Comparison of ENCODE assay signal across 11 cellular contexts in genomic region chr5:73218552-73219171, GRCh38. TPM values are rescaled to one million over a fixed set of nuclear protein-coding genes. Genes with fewer than 3 reads are reported as not detected.
A peak's percentile ranks its signal among the peaks of the same experiment; 100 is the strongest.
DNase-seq lines count a peak whose midpoint lies in the region; ATAC-seq and TF ChIP-seq lines count a peak whose summit lies in the region.
"Had no signal": no experiment of that assay in that cellular context is flagged by ENCODE, and none has a peak within 500 bp of the region (broad histone marks: within the 10 kb centered on the region; RNA-seq: fewer than 3 reads in every experiment).

No MANE protein-coding gene starts in this region.

- H3K36me3 ChIP-seq in ACC112 (ENCODE audit: insufficient read depth, low read length) (no peaks in the 10 kb centered on the region), GM23338 (ENCODE audit: insufficient read depth) (no peaks in the 10 kb centered on the region)

- H3K4me2 ChIP-seq in GM23338, result no peak overlapping the region

- 0 out of 2 replicates have a peak, but pooled peaks cover 6% of the 10 kb centered on the region for H3F3A ChIP-seq in GM23338 (replicated peaks; ENCODE audit: low read depth)

- H3K27me3 Mint-ChIP-seq in GM23338 (ENCODE audit: insufficient read depth, low read depth, poor library complexity), result peaks cover 57% of the 10 kb centered on the region
- peaks cover 35 to 67% of the 10 kb centered on the region in 2 donors for H3K27me3 Mint-ChIP-seq in natural killer cell treated with Interleukin-12 subunit alpha and Interleukin-12 subunit beta and Interleukin-15 and Interleukin-18, amount 100 ng/mL, for 72 hours

- H3K27ac Mint-ChIP-seq in GM23338, result no peak overlapping the region
- no peak overlapping the region for H3K27ac Mint-ChIP-seq in natural killer cell treated with Interleukin-12 subunit alpha and Interleukin-12 subunit beta and Interleukin-15 and Interleukin-18, amount 100 ng/mL, for 72 hours
- H3K27ac Mint-ChIP-seq: activated CD8-positive, alpha-beta T cell treated with anti-CD3 and anti-CD28 coated beads, Interleukin-2, amount 10 ng/mL, durations not matched to agents 7 days and 5 days; stimulated activated memory B cell treated with anti-CD40 and anti-IgM and Interleukin-4, amounts not matched to agents 10 μg/mL and 1 μg/mL and 100 μg/mL, for 72 hours had no signal

- no peaks in the 10 kb centered on the region for H3K36me3 Mint-ChIP-seq in GM23338 (ENCODE audit: low read depth)
- H3K36me3 Mint-ChIP-seq in natural killer cell treated with Interleukin-12 subunit alpha and Interleukin-12 subunit beta and Interleukin-15 and Interleukin-18, amount 100 ng/mL, for 72 hours, result no peaks in the 10 kb centered on the region
- H3K36me3 Mint-ChIP-seq: stimulated activated memory B cell treated with anti-CD40 and anti-IgM and Interleukin-4, amounts not matched to agents 10 μg/mL and 1 μg/mL and 100 μg/mL, for 72 hours had no signal

- H3K9me2 ChIP-seq in GM23338 (ENCODE audit: insufficient read depth), result no peaks in the 10 kb centered on the region

- no peak overlapping the region for H3K4me3 Mint-ChIP-seq in GM23338
- no peak overlapping the region for H3K4me3 Mint-ChIP-seq in natural killer cell treated with Interleukin-12 subunit alpha and Interleukin-12 subunit beta and Interleukin-15 and Interleukin-18, amount 100 ng/mL, for 72 hours
- H3K4me3 Mint-ChIP-seq: activated CD8-positive, alpha-beta T cell treated with anti-CD3 and anti-CD28 coated beads, Interleukin-2, amount 10 ng/mL, durations not matched to agents 7 days and 5 days; stimulated activated memory B cell treated with anti-CD40 and anti-IgM and Interleukin-4, amounts not matched to agents 10 μg/mL and 1 μg/mL and 100 μg/mL, for 72 hours had no signal

- 0 out of 2 replicates have a peak, but pooled peaks cover 2% of the 10 kb centered on the region for H4K20me1 ChIP-seq in GM23338 (replicated peaks; ENCODE audit: insufficient read depth)

- H3K79me2 ChIP-seq in ACC112 (ENCODE audit: control insufficient read depth, insufficient read depth, low read length, unreplicated experiment), result no peaks in the 10 kb centered on the region
- H3K79me2 ChIP-seq in GM23338 (replicated peaks; ENCODE audit: insufficient read depth), result no peaks in the 10 kb centered on the region
- H3K79me2 ChIP-seq: parathyroid adenoma had no signal

- no peak for ATAC-seq in GM23338
- ATAC-seq in natural killer cell treated with Interleukin-12 subunit alpha and Interleukin-12 subunit beta and Interleukin-15 and Interleukin-18, amount 100 ng/mL, for 72 hours, result no peak
- ATAC-seq: activated CD8-positive, alpha-beta T cell treated with anti-CD3 and anti-CD28 coated beads, Interleukin-2, amount 10 ng/mL, durations not matched to agents 7 days and 5 days; stimulated activated memory B cell treated with anti-CD40 and anti-IgM and Interleukin-4, amounts not matched to agents 10 μg/mL and 1 μg/mL and 100 μg/mL, for 72 hours had no signal

- no peaks in the 10 kb centered on the region for H3K9me3 Mint-ChIP-seq in GM23338
- no peaks in the 10 kb centered on the region for H3K9me3 Mint-ChIP-seq in natural killer cell treated with Interleukin-12 subunit alpha and Interleukin-12 subunit beta and Interleukin-15 and Interleukin-18, amount 100 ng/mL, for 72 hours
- H3K9me3 Mint-ChIP-seq: stimulated activated memory B cell treated with anti-CD40 and anti-IgM and Interleukin-4, amounts not matched to agents 10 μg/mL and 1 μg/mL and 100 μg/mL, for 72 hours had no signal

- peaks cover 13% of the 10 kb centered on the region for H3K4me1 ChIP-seq in ACC112 (ENCODE audit: control insufficient read depth, insufficient read depth, low read length, unreplicated experiment)
- H3K4me1 ChIP-seq in GM23338 (ENCODE audit: insufficient read depth), result peaks cover 19% of the 10 kb centered on the region
- H3K4me1 ChIP-seq: parathyroid adenoma had no signal

- H3K4me1 Mint-ChIP-seq in GM23338, result peaks cover 18% of the 10 kb centered on the region
- H3K4me1 Mint-ChIP-seq in natural killer cell treated with Interleukin-12 subunit alpha and Interleukin-12 subunit beta and Interleukin-15 and Interleukin-18, amount 100 ng/mL, for 72 hours (ENCODE audit: low read depth in 2 of 2), result peaks cover 3 to 8% of the 10 kb centered on the region in 2 donors

- DNase-seq in GM23338 (ENCODE audit: low spot score), result peak; percentile 69
- peak; percentile 18 for DNase-seq in RPMI8226
- peak; percentile 63 for DNase-seq in fibroblast of pulmonary artery (ENCODE audit: low read depth)
- DNase-seq in effector CD8-positive, alpha-beta T cell (lab: John Stamatoyannopoulos, UW), result no peak
- no peak for DNase-seq in iPS-NIHi7 (ENCODE audit: extremely low spot score)
- no peak for DNase-seq in natural killer cell treated with Interleukin-12 subunit alpha and Interleukin-12 subunit beta and Interleukin-15 and Interleukin-18, amount 100 ng/mL, for 72 hours (ENCODE audit: low spot score)
- no peak for DNase-seq in cortex of kidney (lab: John Stamatoyannopoulos, UW)
- DNase-seq: activated CD8-positive, alpha-beta T cell treated with anti-CD3 and anti-CD28 coated beads, Interleukin-2, amount 10 ng/mL, durations not matched to agents 7 days and 5 days had no signal

- no peak overlapping the region for H3K4me3 ChIP-seq in ACC112 (ENCODE audit: low read depth, low read length)
- H3K4me3 ChIP-seq in GM23338, result no peak overlapping the region
- no peak overlapping the region for H3K4me3 ChIP-seq in fibroblast of pulmonary artery (replicated peaks; ENCODE audit: low read depth, low read length)

- H3K27me3 ChIP-seq in ACC112 (ENCODE audit: insufficient read depth, low read length) (no peaks in the 10 kb centered on the region), GM23338 (ENCODE audit: insufficient read depth) (peaks cover 85% of the 10 kb centered on the region)

- H3K27ac ChIP-seq in ACC112 (ENCODE audit: low read depth, low read length) (no peak overlapping the region), GM23338 (ENCODE audit: low read depth) (no peak overlapping the region)
- H3K27ac ChIP-seq: parathyroid adenoma had no signal

- peak; percentile 42 to 60 for TF ChIP-seq CTCF in GM23338 (conservative IDR thresholded peaks at IDR 0.05; ENCODE audit: low read depth in 2 of 2)
- peak; percentile 57 for TF ChIP-seq CTCF in fibroblast of pulmonary artery (IDR thresholded peaks at IDR 0.05; ENCODE audit: low read length, missing control alignments)

- H2AFZ ChIP-seq in ACC112 (ENCODE audit: low read length, unreplicated experiment) (peak overlapping the region; percentile 32), GM23338 (no peak overlapping the region)
- H2AFZ ChIP-seq: parathyroid adenoma had no signal

TF ChIP-seq in GM23338, 12 proteins besides CTCF, POLR2A, EP300 and RAD21 (continues in another document):
- TF ChIP-seq CREB1 (CRISPR knock-in tag; IDR thresholded peaks at IDR 0.05; ENCODE audit: low read depth) (no peak), STAT1 (IDR thresholded peaks at IDR 0.05; ENCODE audit: unreplicated experiment) (no peak), NANOG (IDR thresholded peaks at IDR 0.05; ENCODE audit: borderline replicate concordance) (no peak)

RNA-seq across cellular contexts. Expression of gene TMEM174, which starts 45.7 kb away (rescaled TPM):
- total RNA-seq in GM23338 (2014; rRNA removed; shearing (Covaris generic)), result not detected in 2 replicates
- not detected in 2 replicates for polyA plus RNA-seq in GM23338 (2016; fragmentation: Nextera tagmentation; extraction: Ambion mirVana)
- total RNA-seq in natural killer cell treated with Interleukin-12 subunit alpha and Interleukin-12 subunit beta and Interleukin-15 and Interleukin-18, amount 100 ng/mL, for 72 hours, result not detected
- total RNA-seq: activated CD8-positive, alpha-beta T cell treated with anti-CD3 and anti-CD28 coated beads, Interleukin-2, amount 10 ng/mL, durations not matched to agents 7 days and 5 days had no signal

Comparison
In these comparisons a context has a peak if more than half of its experiments do, and no peak if none do; other contexts are left out.
1. DNase-seq: peak in GM23338 (single experiment), RPMI8226 (single experiment) and fibroblast of pulmonary artery (single experiment); none in effector CD8-positive, alpha-beta T cell (single experiment), iPS-NIHi7 (single experiment), natural killer cell treated with Interleukin-12 subunit alpha and Interleukin-12 subunit beta and Interleukin-15 and Interleukin-18, amount 100 ng/mL, for 72 hours (single experiment) and cortex of kidney (single experiment).